12 cellular contexts compared by ENCODE assay signal in genomic region chr4:107838763-107839162, GRCh38. TPM values are rescaled to one million over a fixed set of nuclear protein-coding genes. Genes with fewer than 3 reads are reported as not detected.
DNase-seq lines count a peak whose midpoint lies in the region; ATAC-seq and TF ChIP-seq lines count a peak whose summit lies in the region.
"Had no signal": no experiment of that assay in that cellular context is flagged by ENCODE, and none has a peak within 500 bp of the region (broad histone marks: within the 10 kb centered on the region; RNA-seq: fewer than 3 reads in every experiment).

No MANE protein-coding gene starts in this region.

- CTCF ChIA-PET in IMR-90 (lab: Yijun Ruan, JAX), result no interaction called here

- H3K4me1 ChIP-seq in IMR-90 (ENCODE audit: control insufficient read depth, insufficient read depth, low read length) (no peaks in the 10 kb centered on the region), transverse colon (peaks cover 6 to 44% (median 21%) of the 10 kb centered on the region in 4 donors), colonic mucosa (no peaks in the 10 kb centered on the region)

- no peak overlapping the region for H4K91ac ChIP-seq in IMR-90 (ENCODE audit: insufficient read depth, low read depth, low read length)

- no peak overlapping the region for H4K5ac ChIP-seq in IMR-90 (ENCODE audit: low read depth, low read length)

- no peak overlapping the region for H3K4ac ChIP-seq in IMR-90 (ENCODE audit: low read depth, low read length)

- H2BK5ac ChIP-seq in IMR-90 (ENCODE audit: low read depth, low read length, poor library complexity, severe bottlenecking), result no peak overlapping the region

- in situ Hi-C loops in IMR-90 (cut with MboI; ENCODE audit: low sequenced_read_pairs), result no loop called here
- in situ Hi-C loops in transverse colon (cut with MboI; ENCODE audit: low pct_ligation_motif_present in 1 of 4, low pct_unique_long_range_greater_than_20kb in 1 of 4, low sequenced_read_pairs in 3 of 4), result no loop called here

- H2BK20ac ChIP-seq in IMR-90 (ENCODE audit: low read depth, low read length), result no peak overlapping the region

- H2AFZ ChIP-seq in IMR-90 (replicated peaks; ENCODE audit: low read length, poor library complexity), result no peak overlapping the region

- no peak overlapping the region for H2AK5ac ChIP-seq in IMR-90 (ENCODE audit: low read depth, low read length)

- POLR2A ChIA-PET in IMR-90 (lab: Charles Lee; ENCODE audit: unreplicated experiment), result no interaction called here

- H2BK120ac ChIP-seq in IMR-90 (ENCODE audit: low read depth, low read length), result no peak overlapping the region

- H3K56ac ChIP-seq in IMR-90 (ENCODE audit: extremely low read depth, insufficient read depth, low read length), result no peak overlapping the region

- TF ChIP-seq POLR2A in IMR-90 (IDR thresholded peaks at IDR 0.05; ENCODE audit: low read depth, low read length), result no peak
- TF ChIP-seq POLR2A in transverse colon (IDR thresholded peaks at IDR 0.05), result no peak

- no peak for ATAC-seq in IMR-90 (ENCODE audit: low read depth)

- peaks cover 0 to 19% of the 10 kb centered on the region in 2 experiments; a peak in 1 of 4 replicates for H3K79me1 ChIP-seq in IMR-90 (ENCODE audit: low read depth in 1 of 2, low read length in 2 of 2)

- H3K36me3 ChIP-seq in IMR-90 (ENCODE audit: control insufficient read depth, insufficient read depth, low read length), result no peaks in the 10 kb centered on the region
- no peaks in the 10 kb centered on the region for H3K36me3 ChIP-seq in transverse colon
- no peaks in the 10 kb centered on the region for H3K36me3 ChIP-seq in colonic mucosa

- H3K9me1 ChIP-seq in IMR-90 (ENCODE audit: insufficient read depth, low read length), result no peaks in the 10 kb centered on the region

- H3K9me3 ChIP-seq in IMR-90 (ENCODE audit: control insufficient read depth, insufficient read depth, low read length) (0 out of 2 replicates have a peak, but pooled peaks cover 1% of the 10 kb centered on the region), transverse colon (no peaks in the 10 kb centered on the region), colonic mucosa (no peaks in the 10 kb centered on the region)

- H2AK9ac ChIP-seq in IMR-90 (replicated peaks; ENCODE audit: low read depth, low read length, poor library complexity), result no peak overlapping the region

- H4K8ac ChIP-seq in IMR-90 (ENCODE audit: low read depth in 2 of 2, low read length in 2 of 2), result no peak overlapping the region

- intact Hi-C loops in IMR-90 (cut with micrococcal nuclease), result no loop called here
- intact Hi-C loops in transverse colon (cut with DNase I; ENCODE audit: low total_unique reads), result no loop called here
- intact Hi-C loops in colonic mucosa (cut with DNase I), result loop anchor here (10.0 kb wide), 1 partner anchor 74 kb away; no protein-coding TSS in a partner anchor

- no TSS peak for BruUV-seq in IMR-90 (replicated peaks; lab: Mats Ljungman, UMichigan)

- H3K14ac ChIP-seq in IMR-90 (replicated peaks; ENCODE audit: low read depth, low read length), result no peak overlapping the region

- dilution Hi-C loops in IMR-90 (cut with HindIII; ENCODE audit: low sequenced_read_pairs, unreplicated experiment), result no loop called here

- no peaks in the 10 kb centered on the region for H4K20me1 ChIP-seq in IMR-90 (ENCODE audit: insufficient read depth, low read length)

- H3K4me3 ChIP-seq in IMR-90 (ENCODE audit: insufficient read depth, low read depth, low read length) (no peak overlapping the region), transverse colon (no peak overlapping the region), colonic mucosa (no peak overlapping the region)

- H3K9ac ChIP-seq in IMR-90 (ENCODE audit: low read depth, low read length) (no peak overlapping the region), colonic mucosa (ENCODE audit: low read depth in 2 of 2, low read length in 2 of 2) (no peak overlapping the region)

- H3K27ac ChIP-seq in IMR-90 (ENCODE audit: insufficient read depth, low read length), result no peak overlapping the region
- H3K27ac ChIP-seq in epithelial cell of prostate, result peak overlapping the region; percentile 81
- peak overlapping the region in 2 of 4 donors; percentile 47 to 51 for H3K27ac ChIP-seq in transverse colon
- H3K27ac ChIP-seq in colonic mucosa, result no peak overlapping the region

- DNase-seq in CD1c-positive myeloid dendritic cell (ENCODE audit: extremely low spot score) (peak; percentile 48), IMR-90 (peak; percentile 38), epithelial cell of prostate (ENCODE audit: low read depth, low spot score) (no peak), lung microvascular endothelial cell (ENCODE audit: low read depth in 2 of 2) (peak; percentile 11 to 43), transverse colon (no peak), colonic mucosa (no peak), NCI-H2081 (lab: John Stamatoyannopoulos, UW) (no peak), NCI-H2029 treated with DMSO at 0.1 percent for 48 hours (lab: John Stamatoyannopoulos, UW) (no peak)
- DNase-seq: CD4-positive, alpha-beta memory T cell; Karpas-422; NCI-H2107; substantia nigra had no signal

- H3K23ac ChIP-seq in IMR-90 (ENCODE audit: low read depth, low read length), result no peak overlapping the region

- TF ChIP-seq EP300 in transverse colon (IDR thresholded peaks at IDR 0.05; ENCODE audit: low read depth), result no peak

- no peak overlapping the region for H3K4me2 ChIP-seq in IMR-90 (ENCODE audit: low read depth, low read length)

- no peak for TF ChIP-seq RAD21 in IMR-90 (IDR thresholded peaks at IDR 0.05; ENCODE audit: low read length)

- no peak overlapping the region for H3K18ac ChIP-seq in IMR-90 (ENCODE audit: low read depth, low read length)

- H2BK15ac ChIP-seq in IMR-90 (ENCODE audit: low read depth, low read length), result no peak overlapping the region

- H3K27me3 ChIP-seq in IMR-90 (ENCODE audit: control insufficient read depth, insufficient read depth, low read length) (no peaks in the 10 kb centered on the region), transverse colon (no peaks in the 10 kb centered on the region), colonic mucosa (no peaks in the 10 kb centered on the region)

- TF ChIP-seq CTCF in IMR-90 (conservative IDR thresholded peaks at IDR 0.05; ENCODE audit: low read depth, low read length) (no peak), transverse colon (IDR thresholded peaks at IDR 0.05) (no peak), colonic mucosa (IDR thresholded peaks at IDR 0.05) (no peak)

TF ChIP-seq in IMR-90, 13 proteins besides CTCF, POLR2A, EP300 and RAD21:
- TF ChIP-seq RFX5 (IDR thresholded peaks at IDR 0.05; ENCODE audit: low read depth, low read length) (no peak), CEBPB (IDR thresholded peaks at IDR 0.05; ENCODE audit: low read depth, low read length) (peak; percentile 8; the same call in 1 of the 2 replicates)

RNA-seq across cellular contexts. Expression of gene SGMS2, which starts 14.0 kb away (rescaled TPM):
- total RNA-seq in IMR-90 (2012; rRNA removed) (37.5 and 57.5 TPM in 2 replicates), lung microvascular endothelial cell (31.8 and 35.5 TPM in 2 replicates), transverse colon (100 to 1,000 TPM in 3 of 4 donors, 10 to 100 TPM in 1; 75.8 to 203 (median 122) TPM), colonic mucosa (10 to 100 TPM; 34.9 to 49.1 TPM)
- 13.4 and 16.5 TPM in 2 replicates for polyA plus RNA-seq in IMR-90 (2012; rRNA removed)
- polyA plus RNA-seq in IMR-90 (2012; cell fraction: cytosol; rRNA removed), result 5.0 and 14.9 TPM in 2 replicates
- polyA plus RNA-seq in IMR-90 (2012; cell fraction: nucleus; rRNA removed; ENCODE audit: low replicate concordance), result 10.2 and 11.3 TPM in 2 replicates
- polyA plus RNA-seq: CD4-positive, alpha-beta memory T cell had no signal

Comparison
In these comparisons a context has a peak if more than half of its experiments do, and no peak if none do; other contexts are left out.
1. DNase-seq: peak in CD1c-positive myeloid dendritic cell (single experiment), IMR-90 (single experiment) and lung microvascular endothelial cell (2 of 2); none in epithelial cell of prostate (single experiment), transverse colon (single experiment), colonic mucosa (single experiment), NCI-H2081 (0 of 2) and NCI-H2029 treated with DMSO at 0.1 percent for 48 hours (single experiment).